ENCODE assay signal across 1 cellular context in the genomic region with DNA sequence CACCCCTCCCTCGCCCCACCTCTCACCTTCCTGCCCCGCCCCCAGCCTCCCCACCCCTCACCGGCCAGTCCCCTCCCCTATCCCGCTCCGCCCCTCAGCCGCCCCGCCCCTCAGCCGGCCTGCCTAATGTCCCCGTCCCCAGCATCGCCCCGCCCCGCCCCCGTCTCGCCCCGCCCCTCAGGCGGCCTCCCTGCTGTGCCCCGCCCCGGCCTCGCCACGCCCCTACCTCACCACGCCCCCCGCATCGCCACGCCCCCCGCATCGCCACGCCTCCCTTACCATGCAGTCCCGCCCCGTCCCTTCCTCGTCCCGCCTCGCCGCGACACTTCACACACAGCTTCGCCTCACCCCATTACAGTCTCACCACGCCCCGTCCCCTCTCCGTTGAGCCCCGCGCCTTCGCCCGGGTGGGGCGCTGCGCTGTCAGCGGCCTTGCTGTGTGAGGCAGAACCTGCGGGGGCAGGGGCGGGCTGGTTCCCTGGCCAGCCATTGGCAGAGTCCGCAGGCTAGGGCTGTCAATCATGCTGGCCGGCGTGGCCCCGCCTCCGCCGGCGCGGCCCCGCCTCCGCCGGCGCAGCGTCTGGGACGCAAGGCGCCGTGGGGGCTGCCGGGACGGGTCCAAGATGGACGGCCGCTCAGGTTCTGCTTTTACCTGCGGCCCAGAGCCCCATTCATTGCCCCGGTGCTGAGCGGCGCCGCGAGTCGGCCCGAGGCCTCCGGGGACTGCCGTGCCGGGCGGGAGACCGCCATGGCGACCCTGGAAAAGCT.
A peak's percentile ranks its signal among the peaks of the same experiment; 100 is the strongest.
TF ChIP-seq lines count a peak whose summit lies in the region.

A gene (plus strand): TSS at position 604 of the 768 bp plus-strand sequence. CDS start 145 bp downstream, at position 749.
A gene (minus strand): TSS at position 461 of the 768 bp plus-strand sequence.

TF ChIP-seq in K562, 482 proteins besides CTCF, POLR2A, EP300 and RAD21 (continued from another document and continues in another):
- TF ChIP-seq, protein P1, sequence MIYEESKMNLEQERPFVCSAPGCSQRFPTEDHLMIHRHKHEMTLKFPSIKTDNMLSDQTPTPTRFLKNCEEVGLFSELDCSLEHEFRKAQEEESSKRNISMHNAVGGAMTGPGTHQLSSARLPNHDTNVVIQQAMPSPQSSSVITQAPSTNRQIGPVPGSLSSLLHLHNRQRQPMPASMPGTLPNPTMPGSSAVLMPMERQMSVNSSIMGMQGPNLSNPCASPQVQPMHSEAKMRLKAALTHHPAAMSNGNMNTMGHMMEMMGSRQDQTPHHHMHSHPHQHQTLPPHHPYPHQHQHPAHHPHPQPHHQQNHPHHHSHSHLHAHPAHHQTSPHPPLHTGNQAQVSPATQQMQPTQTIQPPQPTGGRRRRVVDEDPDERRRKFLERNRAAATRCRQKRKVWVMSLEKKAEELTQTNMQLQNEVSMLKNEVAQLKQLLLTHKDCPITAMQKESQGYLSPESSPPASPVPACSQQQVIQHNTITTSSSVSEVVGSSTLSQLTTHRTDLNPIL (CRISPR knock-in tag; IDR thresholded peaks at IDR 0.05) = no peak
- TF ChIP-seq ZNF165 (CRISPR knock-in tag; IDR thresholded peaks at IDR 0.05; ENCODE audit: borderline replicate concordance) = no peak
- TF ChIP-seq TBL1XR1 (IDR thresholded peaks at IDR 0.05; ENCODE audit: low read length in 2 of 2) = 0 out of 4 replicates have a peak, but pooled peaks of 1 of the 2 experiments have one; percentile 22
- TF ChIP-seq, protein P2, sequence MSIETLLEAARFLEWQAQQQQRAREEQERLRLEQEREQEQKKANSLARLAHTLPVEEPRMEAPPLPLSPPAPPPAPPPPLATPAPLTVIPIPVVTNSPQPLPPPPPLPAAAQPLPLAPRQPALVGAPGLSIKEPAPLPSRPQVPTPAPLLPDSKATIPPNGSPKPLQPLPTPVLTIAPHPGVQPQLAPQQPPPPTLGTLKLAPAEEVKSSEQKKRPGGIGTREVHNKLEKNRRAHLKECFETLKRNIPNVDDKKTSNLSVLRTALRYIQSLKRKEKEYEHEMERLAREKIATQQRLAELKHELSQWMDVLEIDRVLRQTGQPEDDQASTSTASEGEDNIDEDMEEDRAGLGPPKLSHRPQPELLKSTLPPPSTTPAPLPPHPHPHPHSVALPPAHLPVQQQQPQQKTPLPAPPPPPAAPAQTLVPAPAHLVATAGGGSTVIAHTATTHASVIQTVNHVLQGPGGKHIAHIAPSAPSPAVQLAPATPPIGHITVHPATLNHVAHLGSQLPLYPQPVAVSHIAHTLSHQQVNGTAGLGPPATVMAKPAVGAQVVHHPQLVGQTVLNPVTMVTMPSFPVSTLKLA (conservative IDR thresholded peaks at IDR 0.05) = peak; percentile 68 to 80
- TF ChIP-seq, protein P3, sequence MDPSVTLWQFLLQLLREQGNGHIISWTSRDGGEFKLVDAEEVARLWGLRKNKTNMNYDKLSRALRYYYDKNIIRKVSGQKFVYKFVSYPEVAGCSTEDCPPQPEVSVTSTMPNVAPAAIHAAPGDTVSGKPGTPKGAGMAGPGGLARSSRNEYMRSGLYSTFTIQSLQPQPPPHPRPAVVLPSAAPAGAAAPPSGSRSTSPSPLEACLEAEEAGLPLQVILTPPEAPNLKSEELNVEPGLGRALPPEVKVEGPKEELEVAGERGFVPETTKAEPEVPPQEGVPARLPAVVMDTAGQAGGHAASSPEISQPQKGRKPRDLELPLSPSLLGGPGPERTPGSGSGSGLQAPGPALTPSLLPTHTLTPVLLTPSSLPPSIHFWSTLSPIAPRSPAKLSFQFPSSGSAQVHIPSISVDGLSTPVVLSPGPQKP (CRISPR knock-in tag; IDR thresholded peaks at IDR 0.05) = no peak
- TF ChIP-seq PTBP1 (IDR thresholded peaks at IDR 0.05; ENCODE audit: low read depth, low read length) = no peak
- no peak for TF ChIP-seq ZFP1 (CRISPR knock-in tag; IDR thresholded peaks at IDR 0.05)
- TF ChIP-seq TAF7 (tag; IDR thresholded peaks at IDR 0.05) = no peak
- peak; percentile 57 for TF ChIP-seq SAP30 (IDR thresholded peaks at IDR 0.05; ENCODE audit: borderline replicate concordance, insufficient read depth, low read depth, low read length, poor library complexity, severe bottlenecking)
- TF ChIP-seq ERF (CRISPR knock-in tag; IDR thresholded peaks at IDR 0.05) = 0 out of 2 replicates have a peak, but pooled peaks have one; percentile 65
- TF ChIP-seq EZH2 (IDR thresholded peaks at IDR 0.05; ENCODE audit: borderline replicate concordance, low read depth, low read length) = no peak
- TF ChIP-seq CXXC5 (CRISPR knock-in tag; IDR thresholded peaks at IDR 0.05) = peak; percentile 91
- TF ChIP-seq TAF15 (IDR thresholded peaks at IDR 0.05; ENCODE audit: low read depth, low read length) = no peak
- no peak for TF ChIP-seq CSDE1 (IDR thresholded peaks at IDR 0.05)
- TF ChIP-seq ZNF707 (CRISPR knock-in tag; conservative IDR thresholded peaks at IDR 0.05) = no peak
- TF ChIP-seq ZFP30 (CRISPR knock-in tag; IDR thresholded peaks at IDR 0.05; ENCODE audit: borderline replicate concordance) = no peak
- TF ChIP-seq SUPT5H (IDR thresholded peaks at IDR 0.05) = peak; percentile 79
- TF ChIP-seq ZNF57 (CRISPR knock-in tag; IDR thresholded peaks at IDR 0.05) = no peak
- TF ChIP-seq ZNF699 (CRISPR knock-in tag; IDR thresholded peaks at IDR 0.05; ENCODE audit: insufficient replicate concordance) = no peak
- TF ChIP-seq, protein P4, sequence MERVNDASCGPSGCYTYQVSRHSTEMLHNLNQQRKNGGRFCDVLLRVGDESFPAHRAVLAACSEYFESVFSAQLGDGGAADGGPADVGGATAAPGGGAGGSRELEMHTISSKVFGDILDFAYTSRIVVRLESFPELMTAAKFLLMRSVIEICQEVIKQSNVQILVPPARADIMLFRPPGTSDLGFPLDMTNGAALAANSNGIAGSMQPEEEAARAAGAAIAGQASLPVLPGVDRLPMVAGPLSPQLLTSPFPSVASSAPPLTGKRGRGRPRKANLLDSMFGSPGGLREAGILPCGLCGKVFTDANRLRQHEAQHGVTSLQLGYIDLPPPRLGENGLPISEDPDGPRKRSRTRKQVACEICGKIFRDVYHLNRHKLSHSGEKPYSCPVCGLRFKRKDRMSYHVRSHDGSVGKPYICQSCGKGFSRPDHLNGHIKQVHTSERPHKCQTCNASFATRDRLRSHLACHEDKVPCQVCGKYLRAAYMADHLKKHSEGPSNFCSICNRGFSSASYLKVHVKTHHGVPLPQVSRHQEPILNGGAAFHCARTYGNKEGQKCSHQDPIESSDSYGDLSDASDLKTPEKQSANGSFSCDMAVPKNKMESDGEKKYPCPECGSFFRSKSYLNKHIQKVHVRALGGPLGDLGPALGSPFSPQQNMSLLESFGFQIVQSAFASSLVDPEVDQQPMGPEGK (CRISPR knock-in tag; IDR thresholded peaks at IDR 0.05; ENCODE audit: borderline replicate concordance) = no peak
- no peak for TF ChIP-seq TEAD4 (IDR thresholded peaks at IDR 0.05; ENCODE audit: low read length)
- no peak for TF ChIP-seq TEAD4 (CRISPR knock-in tag; IDR thresholded peaks at IDR 0.05; ENCODE audit: borderline replicate concordance)
- no peak for TF ChIP-seq RBM15 (IDR thresholded peaks at IDR 0.05; ENCODE audit: insufficient read depth, low read length)
- TF ChIP-seq FIP1L1 (IDR thresholded peaks at IDR 0.05; ENCODE audit: low read depth, low read length, poor library complexity, severe bottlenecking) = peak; percentile 75
- TF ChIP-seq, protein P5, sequence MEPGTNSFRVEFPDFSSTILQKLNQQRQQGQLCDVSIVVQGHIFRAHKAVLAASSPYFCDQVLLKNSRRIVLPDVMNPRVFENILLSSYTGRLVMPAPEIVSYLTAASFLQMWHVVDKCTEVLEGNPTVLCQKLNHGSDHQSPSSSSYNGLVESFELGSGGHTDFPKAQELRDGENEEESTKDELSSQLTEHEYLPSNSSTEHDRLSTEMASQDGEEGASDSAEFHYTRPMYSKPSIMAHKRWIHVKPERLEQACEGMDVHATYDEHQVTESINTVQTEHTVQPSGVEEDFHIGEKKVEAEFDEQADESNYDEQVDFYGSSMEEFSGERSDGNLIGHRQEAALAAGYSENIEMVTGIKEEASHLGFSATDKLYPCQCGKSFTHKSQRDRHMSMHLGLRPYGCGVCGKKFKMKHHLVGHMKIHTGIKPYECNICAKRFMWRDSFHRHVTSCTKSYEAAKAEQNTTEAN (CRISPR knock-in tag; IDR thresholded peaks at IDR 0.05) = no peak
- no peak for TF ChIP-seq MAFK (IDR thresholded peaks at IDR 0.05; ENCODE audit: low read length)
- TF ChIP-seq, protein P6, sequence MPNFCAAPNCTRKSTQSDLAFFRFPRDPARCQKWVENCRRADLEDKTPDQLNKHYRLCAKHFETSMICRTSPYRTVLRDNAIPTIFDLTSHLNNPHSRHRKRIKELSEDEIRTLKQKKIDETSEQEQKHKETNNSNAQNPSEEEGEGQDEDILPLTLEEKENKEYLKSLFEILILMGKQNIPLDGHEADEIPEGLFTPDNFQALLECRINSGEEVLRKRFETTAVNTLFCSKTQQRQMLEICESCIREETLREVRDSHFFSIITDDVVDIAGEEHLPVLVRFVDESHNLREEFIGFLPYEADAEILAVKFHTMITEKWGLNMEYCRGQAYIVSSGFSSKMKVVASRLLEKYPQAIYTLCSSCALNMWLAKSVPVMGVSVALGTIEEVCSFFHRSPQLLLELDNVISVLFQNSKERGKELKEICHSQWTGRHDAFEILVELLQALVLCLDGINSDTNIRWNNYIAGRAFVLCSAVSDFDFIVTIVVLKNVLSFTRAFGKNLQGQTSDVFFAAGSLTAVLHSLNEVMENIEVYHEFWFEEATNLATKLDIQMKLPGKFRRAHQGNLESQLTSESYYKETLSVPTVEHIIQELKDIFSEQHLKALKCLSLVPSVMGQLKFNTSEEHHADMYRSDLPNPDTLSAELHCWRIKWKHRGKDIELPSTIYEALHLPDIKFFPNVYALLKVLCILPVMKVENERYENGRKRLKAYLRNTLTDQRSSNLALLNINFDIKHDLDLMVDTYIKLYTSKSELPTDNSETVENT (CRISPR knock-in tag; IDR thresholded peaks at IDR 0.05) = peak; percentile 47; the same call in 1 of the 2 replicates
- TF ChIP-seq TAF1 (IDR thresholded peaks at IDR 0.05; ENCODE audit: control insufficient read depth, extremely low read depth, insufficient read depth, low read length, severe bottlenecking) = peak; percentile 84
- TF ChIP-seq NFE2L1 (tag; IDR thresholded peaks at IDR 0.05; ENCODE audit: borderline replicate concordance, low read depth) = no peak
- TF ChIP-seq PHTF2 (CRISPR knock-in tag; IDR thresholded peaks at IDR 0.05) = no peak
- TF ChIP-seq ZKSCAN3 (CRISPR knock-in tag; IDR thresholded peaks at IDR 0.05) = no peak
- no peak for TF ChIP-seq ARNT (IDR thresholded peaks at IDR 0.05)
- peak; percentile 62 to 97 (median 93) for TF ChIP-seq YY1 (IDR thresholded peaks at IDR 0.05; ENCODE audit: borderline replicate concordance in 1 of 3, control insufficient read depth in 1 of 3, extremely low read depth in 1 of 3, insufficient read depth in 3 of 3, insufficient read length in 1 of 3, insufficient replicate concordance in 2 of 3, low read depth in 1 of 3, low read length in 2 of 3)
- TF ChIP-seq TRIM24 (IDR thresholded peaks at IDR 0.05) = no peak
- TF ChIP-seq HNRNPLL (IDR thresholded peaks at IDR 0.05; ENCODE audit: low read depth, low read length, poor library complexity, severe bottlenecking) = peak; percentile 82
- TF ChIP-seq RCOR1 (IDR thresholded peaks at IDR 0.05; ENCODE audit: borderline replicate concordance in 1 of 2, low read depth in 2 of 2, low read length in 2 of 2) = no peak
- TF ChIP-seq, protein P7, sequence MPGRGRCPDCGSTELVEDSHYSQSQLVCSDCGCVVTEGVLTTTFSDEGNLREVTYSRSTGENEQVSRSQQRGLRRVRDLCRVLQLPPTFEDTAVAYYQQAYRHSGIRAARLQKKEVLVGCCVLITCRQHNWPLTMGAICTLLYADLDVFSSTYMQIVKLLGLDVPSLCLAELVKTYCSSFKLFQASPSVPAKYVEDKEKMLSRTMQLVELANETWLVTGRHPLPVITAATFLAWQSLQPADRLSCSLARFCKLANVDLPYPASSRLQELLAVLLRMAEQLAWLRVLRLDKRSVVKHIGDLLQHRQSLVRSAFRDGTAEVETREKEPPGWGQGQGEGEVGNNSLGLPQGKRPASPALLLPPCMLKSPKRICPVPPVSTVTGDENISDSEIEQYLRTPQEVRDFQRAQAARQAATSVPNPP (IDR thresholded peaks at IDR 0.05; ENCODE audit: borderline replicate concordance, insufficient read depth, insufficient read length) = no peak
- TF ChIP-seq, protein P8, sequence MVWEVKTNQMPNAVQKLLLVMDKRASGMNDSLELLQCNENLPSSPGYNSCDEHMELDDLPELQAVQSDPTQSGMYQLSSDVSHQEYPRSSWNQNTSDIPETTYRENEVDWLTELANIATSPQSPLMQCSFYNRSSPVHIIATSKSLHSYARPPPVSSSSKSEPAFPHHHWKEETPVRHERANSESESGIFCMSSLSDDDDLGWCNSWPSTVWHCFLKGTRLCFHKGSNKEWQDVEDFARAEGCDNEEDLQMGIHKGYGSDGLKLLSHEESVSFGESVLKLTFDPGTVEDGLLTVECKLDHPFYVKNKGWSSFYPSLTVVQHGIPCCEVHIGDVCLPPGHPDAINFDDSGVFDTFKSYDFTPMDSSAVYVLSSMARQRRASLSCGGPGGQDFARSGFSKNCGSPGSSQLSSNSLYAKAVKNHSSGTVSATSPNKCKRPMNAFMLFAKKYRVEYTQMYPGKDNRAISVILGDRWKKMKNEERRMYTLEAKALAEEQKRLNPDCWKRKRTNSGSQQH (CRISPR knock-in tag; IDR thresholded peaks at IDR 0.05) = 0 out of 2 replicates have a peak, but pooled peaks have one; percentile 67
- no peak for TF ChIP-seq ZKSCAN8 (CRISPR knock-in tag; IDR thresholded peaks at IDR 0.05)
- no peak for TF ChIP-seq ELF2 (CRISPR knock-in tag; IDR thresholded peaks at IDR 0.05)
- TF ChIP-seq ZNF24 (IDR thresholded peaks at IDR 0.05) = no peak
- no peak for TF ChIP-seq RNF2 (IDR thresholded peaks at IDR 0.05)
- TF ChIP-seq RUNX1 (IDR thresholded peaks at IDR 0.05; ENCODE audit: low read depth) = no peak
